Comparison of ENCODE assay signal across 21 cellular contexts in the genomic region with DNA sequence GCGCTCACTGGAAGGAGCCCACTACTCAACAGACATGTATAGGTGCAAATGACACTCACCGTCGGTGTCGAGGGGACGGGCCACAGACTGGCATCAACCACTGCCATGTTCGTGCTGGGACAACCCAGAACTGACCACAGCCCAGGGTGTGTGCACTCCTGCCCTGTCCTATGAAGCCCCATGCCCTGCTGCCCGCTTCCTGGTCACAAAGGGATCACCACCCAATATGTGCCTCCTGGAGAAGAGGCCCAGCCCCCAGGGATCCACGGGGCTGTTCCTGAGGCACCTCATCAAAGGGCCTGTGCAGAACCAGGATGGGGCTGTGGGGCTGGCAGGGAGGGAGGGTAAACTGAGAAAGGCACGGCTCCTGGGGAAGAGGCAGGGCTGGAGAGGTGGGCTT. TPM values are rescaled to one million over a fixed set of nuclear protein-coding genes. Genes with fewer than 3 reads are reported as not detected.
"Had no signal": no experiment of that assay in that cellular context is flagged by ENCODE, and none has a peak within 500 bp of the region (broad histone marks: within the 10 kb centered on the region; RNA-seq: fewer than 3 reads in every experiment).

No MANE protein-coding gene starts in this region.

- H3K9me3 ChIP-seq: heart left ventricle, suprapubic skin had no signal

- H3K27me3 ChIP-seq: brain microvascular endothelial cell, heart left ventricle, suprapubic skin had no signal

- ATAC-seq: stimulated activated naive CD8-positive, alpha-beta T cell treated with anti-CD3 and anti-CD28 coated beads, Interleukin-15, Interleukin-2, amounts not matched to agents 100 U/mL and 50 U/mL, for 24 hours had no signal

- DNase-seq: activated CD4-positive, alpha-beta T cell treated with anti-CD3 and anti-CD28 coated beads, Interleukin-2, amount 50 U/mL, for 48 hours; activated CD4-positive, CD25-positive, alpha-beta regulatory T cell treated with anti-CD3 and anti-CD28 coated beads, Interleukin-2, amount 50 U/mL, for 72 hours; activated CD8-positive, alpha-beta memory T cell treated with anti-CD3 and anti-CD28 coated beads, Interleukin-2, amount 50 U/mL, for 4 hours; activated naive CD4-positive, alpha-beta T cell; activated naive CD8-positive, alpha-beta T cell treated with anti-CD3 and anti-CD28 coated beads, Interleukin-2, amount 10 ng/mL, durations not matched to agents 7 days and 5 days; anterior cingulate cortex; brain microvascular endothelial cell; dermis blood vessel endothelial cell; stimulated activated CD4-positive, alpha-beta T cell treated with anti-CD3 and anti-CD28 coated beads, Interleukin-15, amount 100 ng/mL, for 24 hours; stimulated activated CD4-positive, alpha-beta T cell treated with anti-CD3 and anti-CD28 coated beads, Interleukin-4, amount 100 ng/mL, for 1 hour; stimulated activated naive CD8-positive, alpha-beta T cell treated with anti-CD3 and anti-CD28 coated beads, Interleukin-15, Interleukin-2, amounts not matched to agents 100 U/mL and 50 U/mL, for 24 hours; T1000; trophoblast cell had no signal

- H3K4me1 ChIP-seq: parathyroid adenoma, suprapubic skin had no signal

- H3K79me2 ChIP-seq: parathyroid adenoma had no signal

- H3K4me3 Mint-ChIP-seq: activated naive CD8-positive, alpha-beta T cell treated with anti-CD3 and anti-CD28 coated beads, Interleukin-2, amount 10 ng/mL, durations not matched to agents 7 days and 5 days had no signal

- H2AFZ ChIP-seq: parathyroid adenoma had no signal

- H3K27me3 Mint-ChIP-seq: activated naive CD8-positive, alpha-beta T cell treated with anti-CD3 and anti-CD28 coated beads, Interleukin-2, amount 10 ng/mL, durations not matched to agents 7 days and 5 days had no signal

- H3K9me3 Mint-ChIP-seq: activated naive CD8-positive, alpha-beta T cell treated with anti-CD3 and anti-CD28 coated beads, Interleukin-2, amount 10 ng/mL, durations not matched to agents 7 days and 5 days had no signal

- H3K4me3 ChIP-seq: heart left ventricle, SK-N-MC, skin epidermis, suprapubic skin had no signal

- H3K27ac ChIP-seq: brain microvascular endothelial cell, heart left ventricle, parathyroid adenoma, SK-N-MC, skin epidermis, suprapubic skin had no signal

RNA-seq across cellular contexts. Expression of a gene that starts 43.1 kb away (rescaled TPM):
- total RNA-seq: activated naive CD8-positive, alpha-beta T cell treated with anti-CD3 and anti-CD28 coated beads, Interleukin-2, amount 10 ng/mL, durations not matched to agents 7 days and 5 days; dermis blood vessel endothelial cell; epithelial cell of proximal tubule; frontal cortex; heart left ventricle; lung microvascular endothelial cell; suprapubic skin had no signal
- polyA plus RNA-seq: heart left ventricle had no signal
